In genomic region chr12:70383484-70383883, GRCh38 we compare ENCODE assay signal across 1 cellular context.
TF ChIP-seq lines count a peak whose summit lies in the region.

No MANE protein-coding gene starts in this region.

TF ChIP-seq in H1, 55 proteins besides CTCF, POLR2A, EP300 and RAD21 (continued from another document):
- TF ChIP-seq BCL11A (IDR thresholded peaks at IDR 0.05; ENCODE audit: low read depth in 2 of 2, low read length in 2 of 2) (no peak), FOSL1 (IDR thresholded peaks at IDR 0.05; ENCODE audit: insufficient read depth, low read depth, low read length) (no peak), HDAC2 (IDR thresholded peaks at IDR 0.05; ENCODE audit: borderline replicate concordance in 1 of 2, low read depth in 2 of 2, low read length in 2 of 2) (no peak), TEAD4 (IDR thresholded peaks at IDR 0.05; ENCODE audit: low read depth, low read length) (peak; percentile 39; the same call in 1 of the 2 replicates), POU5F1 (IDR thresholded peaks at IDR 0.05; ENCODE audit: low read depth, low read length) (no peak), CHD7 (IDR thresholded peaks at IDR 0.05; ENCODE audit: insufficient replicate concordance, low read length) (no peak), CEBPB (IDR thresholded peaks at IDR 0.05; ENCODE audit: low read depth, low read length) (peak; percentile 72; the same call in 1 of the 2 replicates)
